Comparison of ENCODE assay signal across 19 cellular contexts in genomic region chr14:54549862-54550261, GRCh38. TPM values are rescaled to one million over a fixed set of nuclear protein-coding genes. Genes with fewer than 3 reads are reported as not detected.
DNase-seq lines count a peak whose midpoint lies in the region; ATAC-seq and TF ChIP-seq lines count a peak whose summit lies in the region.
"Had no signal": no experiment of that assay in that cellular context is flagged by ENCODE, and none has a peak within 500 bp of the region (broad histone marks: within the 10 kb centered on the region; RNA-seq: fewer than 3 reads in every experiment).

No MANE protein-coding gene starts in this region.

- TF ChIP-seq EP300 in stomach (IDR thresholded peaks at IDR 0.05): no peak

- CTCF ChIA-PET in HCT116 (lab: Charles Lee): no interaction called here

- TF ChIP-seq POLR2A in HCT116 (IDR thresholded peaks at IDR 0.05; ENCODE audit: borderline replicate concordance, extremely low read depth, insufficient read depth, insufficient read length): no peak
- no peak for TF ChIP-seq POLR2A in stomach (IDR thresholded peaks at IDR 0.05)

- H3K9me3 ChIP-seq in HCT116 (ENCODE audit: control insufficient read depth in 1 of 2, insufficient read depth in 1 of 2, low read depth in 1 of 2, low read length in 2 of 2) (no peaks in the 10 kb centered on the region), liver (ENCODE audit: control insufficient read depth in 4 of 4, low read length in 3 of 4) (no peaks in the 10 kb centered on the region), stomach (no peaks in the 10 kb centered on the region)
- H3K9me3 ChIP-seq: pancreas, vagina had no signal

- TF ChIP-seq RAD21 in HCT116 (IDR thresholded peaks at IDR 0.05; ENCODE audit: low read depth): no peak
- no peak for TF ChIP-seq RAD21 in liver (IDR thresholded peaks at IDR 0.05)

- RAD21 ChIA-PET in HCT116 (lab: Charles Lee; ENCODE audit: low non-redundant PET in 1 of 2, low total read pairs in 2 of 2, uncharacterized antibody in 2 of 2, unreplicated experiment in 2 of 2): no interaction called here

- no TSS peak for BruUV-seq in HCT116 (replicated peaks; lab: Mats Ljungman, UMichigan)

- no peaks in the 10 kb centered on the region for H3K79me2 ChIP-seq in HCT116 (ENCODE audit: insufficient read depth, low read length)

- H3K9ac ChIP-seq in HCT116 (ENCODE audit: low read length): no peak overlapping the region
- H3K9ac ChIP-seq in liver (ENCODE audit: low read depth in 1 of 2, low read length in 2 of 2): no peak overlapping the region

- H3K27me3 ChIP-seq in HCT116 (ENCODE audit: insufficient read depth, low read length) (no peaks in the 10 kb centered on the region), liver (ENCODE audit: control insufficient read depth in 4 of 4, insufficient read depth in 4 of 4, low read length in 3 of 4) (no peaks in the 10 kb centered on the region), stomach (no peaks in the 10 kb centered on the region)
- H3K27me3 ChIP-seq: pancreas, vagina had no signal

- H3K9me2 ChIP-seq in HCT116 (ENCODE audit: insufficient read depth): no peaks in the 10 kb centered on the region

- no peak overlapping the region for H3K4me3 ChIP-seq in HCT116 (replicated peaks in 1 of 2; ENCODE audit: low read depth in 1 of 2, low read length in 2 of 2)
- H3K4me3 ChIP-seq in liver (ENCODE audit: low read depth in 1 of 3, low read length in 3 of 3): no peak overlapping the region
- no peak overlapping the region for H3K4me3 ChIP-seq in stomach
- H3K4me3 ChIP-seq: pancreas, vagina had no signal

- no peaks in the 10 kb centered on the region for H3K4me1 ChIP-seq in HCT116 (ENCODE audit: control insufficient read depth in 1 of 2, insufficient read depth in 2 of 2, low read length in 2 of 2)
- H3K4me1 ChIP-seq in liver (ENCODE audit: control insufficient read depth in 4 of 4, insufficient read depth in 4 of 4, low read length in 3 of 4): no peaks in the 10 kb centered on the region
- no peaks in the 10 kb centered on the region for H3K4me1 ChIP-seq in stomach
- H3K4me1 ChIP-seq: pancreas, vagina had no signal

- H3K4me2 ChIP-seq in HCT116 (ENCODE audit: low read length): no peak overlapping the region

- H4K20me1 ChIP-seq in HCT116 (ENCODE audit: insufficient read depth): no peaks in the 10 kb centered on the region

- TF ChIP-seq CTCF in HCT116 (IDR thresholded peaks at IDR 0.05 in 2 of 3, conservative IDR thresholded peaks at IDR 0.05 in 1 of 3; ENCODE audit: borderline replicate concordance in 1 of 3, insufficient read depth in 1 of 3, low read depth in 2 of 3, low read length in 2 of 3): no peak
- TF ChIP-seq CTCF in liver (IDR thresholded peaks at IDR 0.05; ENCODE audit: low read depth, low read length, missing input control): no peak
- no peak for TF ChIP-seq CTCF in stomach (IDR thresholded peaks at IDR 0.05)

- DNase-seq in HCT116 (ENCODE audit: low read depth, low spot score) (no peak), dermis blood vessel endothelial cell (peak; percentile 30), stomach (no peak)
- DNase-seq: activated CD4-positive, alpha-beta T cell treated with anti-CD3 and anti-CD28 coated beads for 4 hours; activated naive CD4-positive, alpha-beta T cell treated with anti-CD3 and anti-CD28 coated beads for 36 hours; activated T-cell treated with anti-CD3 and anti-CD28 coated beads, Interleukin-2, amount 50 U/mL, for 72 hours; CD4-positive, CD25-positive, alpha-beta regulatory T cell; cerebellar nuclear complex; erythroblast; KBM-7; NCI-H1694 treated with DMSO at 0.1 percent for 48 hours; pancreas; SIG-M5; T-cell had no signal

- POLR2A ChIA-PET in HCT116 (lab: Charles Lee): interaction anchor here (1.0 kb wide), 1 partner anchor 41 kb away, joined by 3 read pairs; no protein-coding TSS in a partner anchor

- ATAC-seq in HCT116 (no peak), HG03280 (IDR thresholded peaks at IDR 0.05; ENCODE audit: unreplicated experiment) (no peak), HG02678 (IDR thresholded peaks at IDR 0.05; ENCODE audit: unreplicated experiment) (no peak)
- ATAC-seq: activated T-cell treated with anti-CD3 and anti-CD28 coated beads, Interleukin-2, amount 50 U/mL, for 72 hours; pancreas; T-cell had no signal

- H3K27ac ChIP-seq in HCT116 (ENCODE audit: low read depth, low read length) (no peak overlapping the region), liver (ENCODE audit: low read depth in 1 of 2, low read length in 2 of 2) (no peak overlapping the region), stomach (no peak overlapping the region)
- H3K27ac ChIP-seq: pancreas, vagina had no signal

- H2AFZ ChIP-seq in HCT116 (ENCODE audit: low read depth, low read length, poor library complexity, severe bottlenecking): no peak overlapping the region

- intact Hi-C loops in HCT116 (cut with micrococcal nuclease): no loop called here
- intact Hi-C loops in stomach (cut with DNase I; ENCODE audit: low total_unique reads): no loop called here

- H3K36me3 ChIP-seq in HCT116 (ENCODE audit: control insufficient read depth in 1 of 2, insufficient read depth in 2 of 2, low read length in 2 of 2) (no peaks in the 10 kb centered on the region), liver (ENCODE audit: control insufficient read depth in 4 of 4, insufficient read depth in 3 of 4, low read depth in 1 of 4, low read length in 3 of 4) (no peaks in the 10 kb centered on the region), stomach (no peaks in the 10 kb centered on the region)
- H3K36me3 ChIP-seq: pancreas, vagina had no signal

- WGBS in liver: 87% methylated on average over 3 of the region's 3 CpGs
- 84 to 92% (median 86%) methylated on average over 3 of the region's 3 CpGs for WGBS in stomach, 5 donors

TF ChIP-seq in PFSK-1, 5 proteins besides CTCF, POLR2A, EP300 and RAD21 (continues in another document):
- TF ChIP-seq FOXP2 (optimal IDR thresholded peaks at IDR 0.05; ENCODE audit: borderline replicate concordance, extremely low read depth, extremely low read length, insufficient read depth): no peak

TF ChIP-seq in liver, 16 proteins besides CTCF, POLR2A, EP300 and RAD21:
- peak; percentile 39 for TF ChIP-seq REST (IDR thresholded peaks at IDR 0.05)
- TF ChIP-seq JUND (IDR thresholded peaks at IDR 0.05): no peak

RNA-seq across cellular contexts. Expression of gene SAMD4A, which starts 17.1 kb away (rescaled TPM):
- 9.0 TPM for total RNA-seq in HCT116 (2021; ENCODE audit: unreplicated experiment)
- 4.9 and 7.1 TPM in 2 replicates for polyA plus RNA-seq in HCT116 (2012)
- 10.9 TPM for polyA plus RNA-seq in PFSK-1 (2012; ENCODE audit: insufficient read length, low read depth)
- 44.2 and 57.2 TPM in 2 replicates for total RNA-seq in dermis blood vessel endothelial cell
- total RNA-seq in liver: 10 to 100 TPM in 1 of 2 donors, 1 to 10 TPM in 1; 4.3 to 17.8 TPM
- 10 to 100 TPM in 1 of 2 donors, 1 to 10 TPM in 1; 5.1 to 11.2 TPM for polyA plus RNA-seq in liver
- 10 to 100 TPM; 11.6 to 67.4 (median 19.8) TPM for total RNA-seq in stomach
- polyA plus RNA-seq in stomach: 10 to 100 TPM in 1 of 3 donors, 1 to 10 TPM in 2; 2.5 to 12.1 (median 5.3) TPM

RNA-seq across cellular contexts. Expression of gene CGRRF1, which starts 40.2 kb away (rescaled TPM):
- 15.9 TPM for total RNA-seq in HCT116 (2021; ENCODE audit: unreplicated experiment)
- polyA plus RNA-seq in HCT116 (2012): 8.1 and 13.1 TPM in 2 replicates
- polyA plus RNA-seq in PFSK-1 (2012; ENCODE audit: insufficient read length, low read depth): 12.0 TPM
- total RNA-seq in dermis blood vessel endothelial cell: 13.2 and 20.8 TPM in 2 replicates
- 1 to 10 TPM; 4.9 to 5.2 TPM for total RNA-seq in liver
- polyA plus RNA-seq in liver: 10 to 100 TPM in 1 of 2 donors, 1 to 10 TPM in 1; 4.6 to 11.2 TPM
- 10 to 100 TPM in 4 of 5 donors, 1 to 10 TPM in 1; 8.0 to 30.9 (median 19.1) TPM for total RNA-seq in stomach
- polyA plus RNA-seq in stomach: 10 to 100 TPM; 11.0 to 13.6 (median 11.0) TPM
